10 cellular contexts compared by ENCODE assay signal in the genomic region with DNA sequence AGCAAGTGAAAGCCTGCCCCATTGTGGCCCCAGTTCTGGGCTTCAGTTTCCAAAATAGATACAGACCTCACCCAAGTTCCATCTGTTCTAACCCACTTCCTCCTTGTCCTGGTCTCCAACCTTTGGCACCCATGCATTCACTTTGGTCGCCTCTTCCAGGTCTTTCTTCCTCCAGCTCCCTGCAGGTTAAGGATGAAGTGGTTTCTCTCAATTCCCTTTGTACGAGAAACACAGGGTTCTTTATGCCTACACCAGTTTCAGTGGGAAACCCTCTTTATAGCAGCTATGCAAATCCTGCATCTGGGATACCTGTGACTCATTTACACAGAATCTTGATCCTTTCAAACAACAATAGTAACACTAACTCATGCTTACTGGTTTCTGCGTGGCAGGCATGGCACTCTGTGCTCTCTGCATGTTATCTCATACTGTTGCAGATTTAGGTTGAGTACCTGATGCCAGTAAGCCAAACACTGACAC.
DNase-seq lines count a peak whose midpoint lies in the region; ATAC-seq, FAIRE-seq and TF ChIP-seq lines count a peak whose summit lies in the region.
"Had no signal": no experiment of that assay in that cellular context is flagged by ENCODE, and none has a peak within 500 bp of the region (broad histone marks: within the 10 kb centered on the region; RNA-seq: fewer than 3 reads in every experiment).

No MANE protein-coding gene starts in this region.

- H3K9me1 ChIP-seq in K562 (ENCODE audit: control insufficient read depth, insufficient read depth, low read length): no peaks in the 10 kb centered on the region

- TF ChIP-seq EP300 in K562 (IDR thresholded peaks at IDR 0.05; ENCODE audit: low read length): no peak

- ATAC-seq in K562 (no peak), HG02973 (IDR thresholded peaks at IDR 0.05; ENCODE audit: unreplicated experiment) (no peak)

- no peak overlapping the region for H3K9ac ChIP-seq in K562 (ENCODE audit: insufficient read depth in 1 of 2, low read depth in 2 of 2, low read length in 2 of 2)

- no peaks in the 10 kb centered on the region for H3K27me3 ChIP-seq in K562 (ENCODE audit: control insufficient read depth in 2 of 2, insufficient read depth in 2 of 2, low read length in 2 of 2)
- no peaks in the 10 kb centered on the region for H3K27me3 ChIP-seq in hepatocyte
- H3K27me3 ChIP-seq: heart right ventricle had no signal

- H3K9me3 Mint-ChIP-seq in activated CD4-positive, alpha-beta T cell treated with anti-CD3 and anti-CD28 coated beads, Interleukin-2, amount 10 ng/mL, durations not matched to agents 7 days and 5 days: peaks cover 7% of the 10 kb centered on the region

- in situ Hi-C loops in K562 (cut with MboI): no loop called here

- FAIRE-seq in K562 (lab: Jason Lieb, UNC): no peak

- H3K36me3 ChIP-seq in K562 (ENCODE audit: control insufficient read depth, insufficient read depth, low read length): no peaks in the 10 kb centered on the region
- H3K36me3 ChIP-seq in hepatocyte (replicated peaks; ENCODE audit: insufficient read depth, low read depth): no peaks in the 10 kb centered on the region
- H3K36me3 ChIP-seq: heart right ventricle had no signal

- TF ChIP-seq RAD21 in K562 (CRISPR knock-in tag; conservative IDR thresholded peaks at IDR 0.05 in 1 of 2, IDR thresholded peaks at IDR 0.05 in 1 of 2): peak in 1 of 2 experiments; percentile 31; a peak in 1 of 4 replicates

- H3K27me3 Mint-ChIP-seq in activated CD4-positive, alpha-beta T cell treated with anti-CD3 and anti-CD28 coated beads, Interleukin-2, amount 10 ng/mL, durations not matched to agents 7 days and 5 days: no peaks in the 10 kb centered on the region

- 25% methylated on average over 3 of the region's 3 CpGs for WGBS in K562 (ENCODE audit: insufficient coverage, low coverage, missing lambda C conversion rate)
- 75% methylated on average over 3 of the region's 3 CpGs for WGBS in hepatocyte (ENCODE audit: low lambda C conversion rate, missing lambda C conversion rate)

- H3K4me2 ChIP-seq in K562 (ENCODE audit: insufficient read depth, low read length) (no peak overlapping the region), hepatocyte (no peak overlapping the region)

- H3K27ac ChIP-seq in K562 (ENCODE audit: extremely low read depth, low read depth, low read length) (no peak overlapping the region), hepatocyte (no peak overlapping the region)
- H3K27ac ChIP-seq: C4-2B, heart right ventricle had no signal

- H3K4me3 Mint-ChIP-seq in activated CD4-positive, alpha-beta T cell treated with anti-CD3 and anti-CD28 coated beads, Interleukin-2, amount 10 ng/mL, durations not matched to agents 7 days and 5 days: no peak overlapping the region

- peaks cover 69% of the 10 kb centered on the region for H3K4me1 Mint-ChIP-seq in activated CD4-positive, alpha-beta T cell treated with anti-CD3 and anti-CD28 coated beads, Interleukin-2, amount 10 ng/mL, durations not matched to agents 7 days and 5 days

- H3K4me3 ChIP-seq in K562 (no peak overlapping the region), hepatocyte (no peak overlapping the region)
- H3K4me3 ChIP-seq: heart right ventricle had no signal

- no peaks in the 10 kb centered on the region for H3K9me2 ChIP-seq in hepatocyte (replicated peaks; ENCODE audit: insufficient read depth)

- H3K27ac Mint-ChIP-seq in activated CD4-positive, alpha-beta T cell treated with anti-CD3 and anti-CD28 coated beads, Interleukin-2, amount 10 ng/mL, durations not matched to agents 7 days and 5 days: peak overlapping the region; percentile 21

- BruUV-seq in K562 (replicated peaks; lab: Mats Ljungman, UMichigan): no TSS peak

- H2AFZ ChIP-seq in K562 (ENCODE audit: low read depth, low read length) (peak overlapping the region; percentile 20; the same call in 1 of the 2 replicates), hepatocyte (no peak overlapping the region)

- POLR2A ChIA-PET in activated CD4-positive, alpha-beta T cell treated with anti-CD3 and anti-CD28 coated beads, Interleukin-2, amount 10 ng/mL, durations not matched to agents 7 days and 5 days (lab: Charles Lee): no interaction called here
- POLR2A ChIA-PET in K562 (lab: Yijun Ruan, JAX): interaction anchor here (0.6 to 1.1 kb wide), 2 partner anchors 12 to 36 kb away, joined by 3 read pairs; no protein-coding TSS in a partner anchor

- TF ChIP-seq CTCF in K562 (IDR thresholded peaks at IDR 0.05 in 2 of 3, conservative IDR thresholded peaks at IDR 0.05 in 1 of 3; ENCODE audit: insufficient read depth in 2 of 3, low read depth in 1 of 3, low read length in 3 of 3): 0 out of 6 replicates have a peak, but pooled peaks of 1 of the 3 experiments have one; percentile 5
- TF ChIP-seq CTCF in hepatocyte (IDR thresholded peaks at IDR 0.05; ENCODE audit: poor library complexity): no peak

- H3K79me2 ChIP-seq in K562 (ENCODE audit: control insufficient read depth, insufficient read depth, low read length): no peaks in the 10 kb centered on the region
- no peaks in the 10 kb centered on the region for H3K79me2 ChIP-seq in hepatocyte

- no peaks in the 10 kb centered on the region for H3K9me3 ChIP-seq in K562 (replicated peaks; ENCODE audit: control insufficient read depth, insufficient read depth, low read depth, low read length)
- no peaks in the 10 kb centered on the region for H3K9me3 ChIP-seq in hepatocyte (ENCODE audit: low read depth)
- H3K9me3 ChIP-seq: heart right ventricle had no signal

- CTCF ChIA-PET in activated CD4-positive, alpha-beta T cell treated with anti-CD3 and anti-CD28 coated beads, Interleukin-2, amount 10 ng/mL, durations not matched to agents 7 days and 5 days (lab: Charles Lee): interaction anchor here (1.2 kb wide), 1 partner anchor 28 kb away, joined by 5 read pairs; no protein-coding TSS in a partner anchor
- CTCF ChIA-PET in K562 (lab: Yijun Ruan, JAX; ENCODE audit: low intra/inter-chr PET ratio): no interaction called here

- no peak for TF ChIP-seq POLR2A in K562 (conservative IDR thresholded peaks at IDR 0.05)

- DNase-seq in activated CD4-positive, alpha-beta T cell treated with anti-CD3 and anti-CD28 coated beads, Interleukin-2, amount 10 ng/mL, durations not matched to agents 7 days and 5 days: no peak
- DNase-seq in activated CD4-positive, alpha-beta T cell treated with anti-CD3 and anti-CD28 coated beads, Interleukin-2, amount 50 U/mL, for 1 hour: no peak
- DNase-seq in NCI-H526 treated with DMSO at 0.1 percent for 48 hours (lab: John Stamatoyannopoulos, UW): peak; percentile 56
- no peak for DNase-seq in K562 (ENCODE audit: extremely low read depth in 1 of 4, low spot score in 3 of 4)
- DNase-seq in stimulated activated CD8-positive, alpha-beta memory T cell treated with anti-CD3 and anti-CD28 coated beads, Interleukin-4, amount 100 ng/mL, for 48 hours: peak; percentile 50
- DNase-seq in hepatocyte (ENCODE audit: low spot score): no peak
- no peak for DNase-seq in NCI-H187 (lab: John Stamatoyannopoulos, UW)
- DNase-seq: heart right ventricle had no signal

- intact Hi-C loops in K562 (cut with micrococcal nuclease): loop anchor here (5.0 kb wide), 2 partner anchors 108 to 158 kb away; no protein-coding TSS in a partner anchor

- peaks cover 64% of the 10 kb centered on the region for H3K36me3 Mint-ChIP-seq in activated CD4-positive, alpha-beta T cell treated with anti-CD3 and anti-CD28 coated beads, Interleukin-2, amount 10 ng/mL, durations not matched to agents 7 days and 5 days (ENCODE audit: low read depth)

- no peaks in the 10 kb centered on the region for H4K20me1 ChIP-seq in K562 (replicated peaks; ENCODE audit: control insufficient read depth, insufficient read depth, low read length)
- H4K20me1 ChIP-seq in hepatocyte (ENCODE audit: insufficient read depth, poor library complexity, severe bottlenecking): no peaks in the 10 kb centered on the region

- H3K4me1 ChIP-seq in K562 (replicated peaks in 1 of 2; ENCODE audit: control insufficient read depth in 2 of 2, insufficient read depth in 2 of 2, low read length in 2 of 2) (peaks cover 3 to 49% of the 10 kb centered on the region in 2 experiments; a peak in 4 of 5 replicates), hepatocyte (ENCODE audit: insufficient read depth) (peaks cover 11% of the 10 kb centered on the region)

TF ChIP-seq in K562, 482 proteins besides CTCF, POLR2A, EP300 and RAD21:
- TF ChIP-seq SMARCE1 (IDR thresholded peaks at IDR 0.05): 0 out of 2 replicates have a peak, but pooled peaks have one; percentile 40
- TF ChIP-seq NCOA6 (IDR thresholded peaks at IDR 0.05): no peak
- peak; percentile 76; the same call in 1 of the 2 replicates for TF ChIP-seq SPI1 (IDR thresholded peaks at IDR 0.05; ENCODE audit: borderline replicate concordance, low read depth, low read length)
- no peak for TF ChIP-seq U2AF1 (optimal IDR thresholded peaks at IDR 0.05; ENCODE audit: low read depth, low read length)
- no peak for TF ChIP-seq KLF6 (CRISPR knock-in tag; IDR thresholded peaks at IDR 0.05; ENCODE audit: borderline replicate concordance)
- no peak for TF ChIP-seq KLF16 (IDR thresholded peaks at IDR 0.05)
- no peak for TF ChIP-seq NFRKB (IDR thresholded peaks at IDR 0.05; ENCODE audit: low read depth)
- TF ChIP-seq, protein P1, sequence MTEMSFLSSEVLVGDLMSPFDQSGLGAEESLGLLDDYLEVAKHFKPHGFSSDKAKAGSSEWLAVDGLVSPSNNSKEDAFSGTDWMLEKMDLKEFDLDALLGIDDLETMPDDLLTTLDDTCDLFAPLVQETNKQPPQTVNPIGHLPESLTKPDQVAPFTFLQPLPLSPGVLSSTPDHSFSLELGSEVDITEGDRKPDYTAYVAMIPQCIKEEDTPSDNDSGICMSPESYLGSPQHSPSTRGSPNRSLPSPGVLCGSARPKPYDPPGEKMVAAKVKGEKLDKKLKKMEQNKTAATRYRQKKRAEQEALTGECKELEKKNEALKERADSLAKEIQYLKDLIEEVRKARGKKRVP (CRISPR knock-in tag; IDR thresholded peaks at IDR 0.05): no peak
- TF ChIP-seq SMARCC2 (IDR thresholded peaks at IDR 0.05; ENCODE audit: low read depth): peak; percentile 22; the same call in 1 of the 2 replicates
- no peak for TF ChIP-seq ZNF699 (CRISPR knock-in tag; IDR thresholded peaks at IDR 0.05; ENCODE audit: insufficient replicate concordance)
- TF ChIP-seq SMARCA4 (IDR thresholded peaks at IDR 0.05): peak; percentile 60; the same call in 1 of the 2 replicates
- no peak for TF ChIP-seq SETDB1 (IDR thresholded peaks at IDR 0.05; ENCODE audit: low read length)
- no peak for TF ChIP-seq ZNF431 (CRISPR knock-in tag; IDR thresholded peaks at IDR 0.05)

Comparison
In these comparisons a context has a peak if more than half of its experiments do, and no peak if none do; other contexts are left out.
1. DNase-seq: peak in NCI-H526 treated with DMSO at 0.1 percent for 48 hours (single experiment) and stimulated activated CD8-positive, alpha-beta memory T cell treated with anti-CD3 and anti-CD28 coated beads, Interleukin-4, amount 100 ng/mL, for 48 hours (single experiment); none in activated CD4-positive, alpha-beta T cell treated with anti-CD3 and anti-CD28 coated beads, Interleukin-2, amount 10 ng/mL, durations not matched to agents 7 days and 5 days (single experiment), activated CD4-positive, alpha-beta T cell treated with anti-CD3 and anti-CD28 coated beads, Interleukin-2, amount 50 U/mL, for 1 hour (single experiment), K562 (0 of 4), hepatocyte (single experiment) and NCI-H187 (0 of 2).